Comparison of ENCODE assay signal across 24 cellular contexts in genomic region chr14:106051790-106052189, GRCh38.
DNase-seq lines count a peak whose midpoint lies in the region; ATAC-seq and TF ChIP-seq lines count a peak whose summit lies in the region.
"Had no signal": no experiment of that assay in that cellular context is flagged by ENCODE, and none has a peak within 500 bp of the region (broad histone marks: within the 10 kb centered on the region; RNA-seq: fewer than 3 reads in every experiment).

No MANE protein-coding gene starts in this region.

- no peaks in the 10 kb centered on the region for H3K9me3 ChIP-seq in CD4-positive, alpha-beta T cell (ENCODE audit: control insufficient read depth, low read length)

- 0 out of 2 replicates have a peak overlapping the region, but pooled peaks have one; percentile 29 for H3K27ac ChIP-seq in 22Rv1
- H3K27ac ChIP-seq in CD4-positive, alpha-beta T cell (ENCODE audit: low read depth, low read length), result no peak overlapping the region
- H3K27ac ChIP-seq: BLaER1 treated with 17β-estradiol and CSF1 and Interleukin-3, amounts not matched to agents 10 nM and 100 nM; HL-60; KMS-11; RWPE1 had no signal

- intact Hi-C loops in activated CD4-positive, alpha-beta memory T cell treated with anti-CD3 and anti-CD28 coated beads for 36 hours (cut with micrococcal nuclease), result no loop called here
- intact Hi-C loops in CD4-positive, alpha-beta T cell (cut with DNase I, micrococcal nuclease), result no loop called here

- H3K27me3 Mint-ChIP-seq in activated CD4-positive, alpha-beta memory T cell treated with anti-CD3 and anti-CD28 coated beads for 36 hours, result peaks cover 6% of the 10 kb centered on the region
- H3K27me3 Mint-ChIP-seq in activated CD4-positive, alpha-beta memory T cell treated with anti-CD3 and anti-CD28 coated beads, Interleukin-2, amount 10 ng/mL, durations not matched to agents 7 days and 5 days, result peaks cover 8% of the 10 kb centered on the region
- H3K27me3 Mint-ChIP-seq in CD4-positive, alpha-beta T cell, result peaks cover 6% of the 10 kb centered on the region

- CTCF ChIA-PET in activated CD4-positive, alpha-beta memory T cell treated with anti-CD3 and anti-CD28 coated beads for 36 hours (lab: Charles Lee), result interaction anchor here (2.2 kb wide), 1 partner anchor 10 kb away, joined by 8 read pairs; no protein-coding TSS in a partner anchor
- CTCF ChIA-PET in activated CD4-positive, alpha-beta memory T cell treated with anti-CD3 and anti-CD28 coated beads, Interleukin-2, amount 10 ng/mL, durations not matched to agents 7 days and 5 days (lab: Charles Lee), result no interaction called here
- CTCF ChIA-PET in CD4-positive, alpha-beta T cell (lab: Charles Lee), result no interaction called here

- DNase-seq in activated CD4-positive, alpha-beta memory T cell treated with anti-CD3 and anti-CD28 coated beads for 36 hours, result peak; percentile 50
- DNase-seq in activated CD4-positive, alpha-beta memory T cell treated with anti-CD3 and anti-CD28 coated beads, Interleukin-2, amount 10 ng/mL, durations not matched to agents 7 days and 5 days, result no peak
- DNase-seq in GM20000 (ENCODE audit: low spot score) (peak; percentile 8), AG08395 (ENCODE audit: low spot score) (no peak)
- no peak for DNase-seq in stimulated activated effector memory CD8-positive, alpha-beta T cell treated with anti-CD3 and anti-CD28 coated beads, Interleukin-12 subunit alpha, Interleukin-12 subunit beta, amount 100 ng/mL, for 72 hours (ENCODE audit: low spot score in 2 of 2)
- DNase-seq in CD4-positive, alpha-beta T cell, result no peak
- DNase-seq: AML-193; CD4-positive, alpha-beta memory T cell; COR-L47; DMS53; NCI-H1048; NCI-H1417; NCI-H1694; NCI-H2029 treated with DMSO at 0.1 percent for 48 hours; NCI-H446 treated with DMSO at 0.1 percent for 48 hours; NCI-H526; SHP77 had no signal

- H3K36me3 Mint-ChIP-seq in activated CD4-positive, alpha-beta memory T cell treated with anti-CD3 and anti-CD28 coated beads for 36 hours, result no peaks in the 10 kb centered on the region
- H3K36me3 Mint-ChIP-seq in activated CD4-positive, alpha-beta memory T cell treated with anti-CD3 and anti-CD28 coated beads, Interleukin-2, amount 10 ng/mL, durations not matched to agents 7 days and 5 days (ENCODE audit: low read depth), result no peaks in the 10 kb centered on the region
- no peaks in the 10 kb centered on the region for H3K36me3 Mint-ChIP-seq in stimulated activated effector memory CD8-positive, alpha-beta T cell treated with anti-CD3 and anti-CD28 coated beads, Interleukin-12 subunit alpha, Interleukin-12 subunit beta, amount 100 ng/mL, for 72 hours
- H3K36me3 Mint-ChIP-seq in CD4-positive, alpha-beta T cell (ENCODE audit: low read depth), result no peaks in the 10 kb centered on the region
- H3K36me3 Mint-ChIP-seq: CD4-positive, alpha-beta memory T cell; IgD-negative memory B cell had no signal

- no peak overlapping the region for H3K27ac Mint-ChIP-seq in activated CD4-positive, alpha-beta memory T cell treated with anti-CD3 and anti-CD28 coated beads for 36 hours
- H3K27ac Mint-ChIP-seq in activated CD4-positive, alpha-beta memory T cell treated with anti-CD3 and anti-CD28 coated beads, Interleukin-2, amount 10 ng/mL, durations not matched to agents 7 days and 5 days, result no peak overlapping the region
- H3K27ac Mint-ChIP-seq in stimulated activated effector memory CD8-positive, alpha-beta T cell treated with anti-CD3 and anti-CD28 coated beads, Interleukin-12 subunit alpha, Interleukin-12 subunit beta, amount 100 ng/mL, for 72 hours, result no peak overlapping the region
- H3K27ac Mint-ChIP-seq in CD4-positive, alpha-beta T cell, result no peak overlapping the region
- H3K27ac Mint-ChIP-seq: CD4-positive, alpha-beta memory T cell; IgD-negative memory B cell had no signal

- POLR2A ChIA-PET in activated CD4-positive, alpha-beta memory T cell treated with anti-CD3 and anti-CD28 coated beads for 36 hours (lab: Charles Lee), result no interaction called here
- POLR2A ChIA-PET in activated CD4-positive, alpha-beta memory T cell treated with anti-CD3 and anti-CD28 coated beads, Interleukin-2, amount 10 ng/mL, durations not matched to agents 7 days and 5 days (lab: Charles Lee), result no interaction called here
- POLR2A ChIA-PET in CD4-positive, alpha-beta T cell (lab: Charles Lee), result interaction anchor here (0.6 kb wide), 1 partner anchor 68 kb away, joined by 3 read pairs; no protein-coding TSS in a partner anchor

- ATAC-seq in stimulated activated effector memory CD8-positive, alpha-beta T cell treated with anti-CD3 and anti-CD28 coated beads, Interleukin-12 subunit alpha, Interleukin-12 subunit beta, amount 100 ng/mL, for 72 hours, result peak; percentile 94
- ATAC-seq in CD4-positive, alpha-beta T cell (ENCODE audit: poor library complexity), result no peak
- ATAC-seq: HCT116 had no signal

- H3K4me1 Mint-ChIP-seq in activated CD4-positive, alpha-beta memory T cell treated with anti-CD3 and anti-CD28 coated beads for 36 hours (ENCODE audit: low read depth), result peaks cover 21% of the 10 kb centered on the region
- H3K4me1 Mint-ChIP-seq in activated CD4-positive, alpha-beta memory T cell treated with anti-CD3 and anti-CD28 coated beads, Interleukin-2, amount 10 ng/mL, durations not matched to agents 7 days and 5 days, result peaks cover 12% of the 10 kb centered on the region
- H3K4me1 Mint-ChIP-seq in stimulated activated effector memory CD8-positive, alpha-beta T cell treated with anti-CD3 and anti-CD28 coated beads, Interleukin-12 subunit alpha, Interleukin-12 subunit beta, amount 100 ng/mL, for 72 hours, result peaks cover 5% of the 10 kb centered on the region
- peaks cover 8% of the 10 kb centered on the region for H3K4me1 Mint-ChIP-seq in CD4-positive, alpha-beta T cell (ENCODE audit: low read depth)
- H3K4me1 Mint-ChIP-seq: CD4-positive, alpha-beta memory T cell had no signal

- H3K9me3 Mint-ChIP-seq in activated CD4-positive, alpha-beta memory T cell treated with anti-CD3 and anti-CD28 coated beads for 36 hours, result no peaks in the 10 kb centered on the region
- H3K9me3 Mint-ChIP-seq in activated CD4-positive, alpha-beta memory T cell treated with anti-CD3 and anti-CD28 coated beads, Interleukin-2, amount 10 ng/mL, durations not matched to agents 7 days and 5 days, result no peaks in the 10 kb centered on the region
- H3K9me3 Mint-ChIP-seq in stimulated activated effector memory CD8-positive, alpha-beta T cell treated with anti-CD3 and anti-CD28 coated beads, Interleukin-12 subunit alpha, Interleukin-12 subunit beta, amount 100 ng/mL, for 72 hours, result no peaks in the 10 kb centered on the region
- no peaks in the 10 kb centered on the region for H3K9me3 Mint-ChIP-seq in CD4-positive, alpha-beta T cell
- H3K9me3 Mint-ChIP-seq: IgD-negative memory B cell had no signal

- no peaks in the 10 kb centered on the region for H3K27me3 ChIP-seq in CD4-positive, alpha-beta T cell (ENCODE audit: control insufficient read depth, insufficient read depth, low read length)
- H3K27me3 ChIP-seq: BLaER1 treated with 17β-estradiol and CSF1 and Interleukin-3, amounts not matched to agents 10 nM and 100 nM had no signal

- TF ChIP-seq CTCF in 22Rv1 (IDR thresholded peaks at IDR 0.05) (no peak), GM20000 (IDR thresholded peaks at IDR 0.05; ENCODE audit: extremely low read depth, missing control alignments) (no peak)
- no peak for TF ChIP-seq CTCF in CD4-positive, alpha-beta T cell (IDR thresholded peaks at IDR 0.05)

- no peak overlapping the region for H3K4me3 Mint-ChIP-seq in activated CD4-positive, alpha-beta memory T cell treated with anti-CD3 and anti-CD28 coated beads for 36 hours
- H3K4me3 Mint-ChIP-seq in activated CD4-positive, alpha-beta memory T cell treated with anti-CD3 and anti-CD28 coated beads, Interleukin-2, amount 10 ng/mL, durations not matched to agents 7 days and 5 days, result no peak overlapping the region
- no peak overlapping the region for H3K4me3 Mint-ChIP-seq in stimulated activated effector memory CD8-positive, alpha-beta T cell treated with anti-CD3 and anti-CD28 coated beads, Interleukin-12 subunit alpha, Interleukin-12 subunit beta, amount 100 ng/mL, for 72 hours
- H3K4me3 Mint-ChIP-seq in CD4-positive, alpha-beta T cell, result no peak overlapping the region
- H3K4me3 Mint-ChIP-seq: CD4-positive, alpha-beta memory T cell; IgD-negative memory B cell had no signal

Comparison
In these comparisons a context has a peak if more than half of its experiments do, and no peak if none do; other contexts are left out.
1. DNase-seq: peak in activated CD4-positive, alpha-beta memory T cell treated with anti-CD3 and anti-CD28 coated beads for 36 hours (single experiment) and GM20000 (single experiment); none in activated CD4-positive, alpha-beta memory T cell treated with anti-CD3 and anti-CD28 coated beads, Interleukin-2, amount 10 ng/mL, durations not matched to agents 7 days and 5 days (single experiment), stimulated activated effector memory CD8-positive, alpha-beta T cell treated with anti-CD3 and anti-CD28 coated beads, Interleukin-12 subunit alpha, Interleukin-12 subunit beta, amount 100 ng/mL, for 72 hours (0 of 2), AG08395 (single experiment) and CD4-positive, alpha-beta T cell (0 of 10).